ENCODE assay signal across 8 cellular contexts in the genomic region with DNA sequence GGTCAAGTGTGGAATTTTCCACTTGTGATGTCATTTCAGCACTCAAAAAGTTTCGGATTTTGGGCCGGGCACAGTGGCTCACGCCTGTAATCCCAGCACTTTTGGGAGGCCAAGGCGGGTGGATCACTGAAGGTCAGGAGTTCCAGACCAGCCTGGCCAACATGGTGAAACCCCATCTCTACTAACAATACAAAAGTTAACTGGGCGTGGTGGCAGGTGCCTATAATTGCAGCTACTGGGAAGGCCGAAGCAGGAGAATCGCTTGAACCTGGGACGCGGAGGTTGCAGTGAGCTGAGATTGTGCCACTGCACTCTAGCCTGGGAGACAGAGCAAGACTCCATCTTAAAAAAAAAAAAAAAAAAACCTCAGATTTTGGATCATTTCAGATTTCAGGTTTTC. TPM values are rescaled to one million over a fixed set of nuclear protein-coding genes. Genes with fewer than 3 reads are reported as not detected.
A peak's percentile ranks its signal among the peaks of the same experiment; 100 is the strongest.
DNase-seq lines count a peak whose midpoint lies in the region; ATAC-seq and TF ChIP-seq lines count a peak whose summit lies in the region.
"Not testable (repeated sequence)": the region's sequence is repeated elsewhere in the genome, so short reads cannot be mapped to it uniquely, and the experiment has no call there.

No MANE protein-coding gene starts in this region.

- not testable (repeated sequence) for ATAC-seq in heart right ventricle

- 0 out of 2 replicates have a peak overlapping the region, but pooled peaks have one; percentile 47 for H3K9ac ChIP-seq in BLaER1
- not testable (repeated sequence) for H3K9ac ChIP-seq in Loucy (ENCODE audit: low read depth, low read length, poor library complexity, severe bottlenecking); endodermal cell (ENCODE audit: extremely low read depth, low read length, poor library complexity, severe bottlenecking)

- not testable (repeated sequence) for H3K9me3 Mint-ChIP-seq in endodermal cell

- 87 to 94% (median 90%) methylated on average over 9 of the region's 9 CpGs for WGBS in adrenal gland, 4 donors
- WGBS in endodermal cell (ENCODE audit: insufficient coverage in 1 of 2, insufficient read length in 1 of 2), 2 experiments: 96% methylated on average over 9 of the region's 9 CpGs; no CpG with 5 or more reads in 1 of the 2 experiments
- WGBS in heart right ventricle, 2 donors: 94% methylated on average over 9 of the region's 9 CpGs
- WGBS in sigmoid colon, 2 donors: 79 to 91% methylated on average over 9 of the region's 9 CpGs
- 70 to 85% methylated on average over 2 to 9 of the region's 9 CpGs for WGBS in transverse colon (ENCODE audit: low coverage in 1 of 2), 2 donors

- not testable (repeated sequence) for H3K9me2 ChIP-seq in Loucy (replicated peaks; ENCODE audit: low read depth, low read length)

- H3K27ac ChIP-seq in BLaER1; endodermal cell (ENCODE audit: low read depth, low read length): not testable (repeated sequence)
- H3K27ac ChIP-seq in adrenal gland (peak overlapping the region in 3 of 5 donors; percentile 23 to 50 (median 40)), heart right ventricle (peak overlapping the region in 9 of 10 donors; percentile 71 to 85 (median 78)), sigmoid colon (peak overlapping the region; percentile 32 to 82 (median 74)), transverse colon (peak overlapping the region in 3 of 4 donors; percentile 62 to 75 (median 67))

- TF ChIP-seq POLR2A in adrenal gland (IDR thresholded peaks at IDR 0.05); sigmoid colon (IDR thresholded peaks at IDR 0.05); transverse colon (IDR thresholded peaks at IDR 0.05): not testable (repeated sequence)

- H3K36me3 ChIP-seq in BLaER1 (peaks cover 35% of the 10 kb centered on the region), adrenal gland (replicated peaks in 1 of 2) (peaks cover 0 to 39% of the 10 kb centered on the region in 2 donors), endodermal cell (ENCODE audit: control insufficient read depth, insufficient read depth, low read length) (peaks cover 41% of the 10 kb centered on the region), heart right ventricle (peaks cover 0 to 49% (median 25%) of the 10 kb centered on the region in 9 donors), sigmoid colon (peaks cover 7 to 45% (median 19%) of the 10 kb centered on the region in 4 donors), transverse colon (peaks cover 0 to 24% (median 12%) of the 10 kb centered on the region in 4 donors)
- H3K36me3 ChIP-seq in Loucy (ENCODE audit: insufficient read depth, low read length): not testable (repeated sequence)

- not testable (repeated sequence) for H3K79me2 ChIP-seq in Loucy (ENCODE audit: insufficient read depth, low read length)

- H3K36me3 Mint-ChIP-seq in endodermal cell (ENCODE audit: low read depth): peaks cover 35% of the 10 kb centered on the region

- intact Hi-C loops in adrenal gland (cut with DNase I); sigmoid colon (cut with DNase I); transverse colon (cut with DNase I; ENCODE audit: low total_unique reads): not testable (repeated sequence)
- intact Hi-C loops in heart right ventricle (cut with DNase I): loop anchor here in 3 of 10 donors (10.0 kb wide), 2 partner anchors 161 to 171 kb away; partner anchors contain the start of gene SLC25A18 (in 2 of the 3)

- not testable (repeated sequence) for TF ChIP-seq EP300 in sigmoid colon (IDR thresholded peaks at IDR 0.05); transverse colon (IDR thresholded peaks at IDR 0.05; ENCODE audit: low read depth)

- not testable (repeated sequence) for H3K4me3 ChIP-seq in BLaER1; Loucy (ENCODE audit: low read length, poor library complexity, severe bottlenecking); adrenal gland; endodermal cell (ENCODE audit: low read length); heart right ventricle; sigmoid colon; transverse colon

- H2AFZ ChIP-seq in Loucy (ENCODE audit: low read length): not testable (repeated sequence)

- peaks cover 12% of the 10 kb centered on the region; the same call in 1 of the 2 replicates for H4K20me1 ChIP-seq in BLaER1
- H4K20me1 ChIP-seq in Loucy (ENCODE audit: insufficient read depth, low read length, poor library complexity, severe bottlenecking): not testable (repeated sequence)

- in situ Hi-C loops in transverse colon (cut with MboI; ENCODE audit: low pct_ligation_motif_present in 1 of 4, low pct_unique_long_range_greater_than_20kb in 1 of 4, low sequenced_read_pairs in 3 of 4): not testable (repeated sequence)

- H3K27me3 ChIP-seq in BLaER1; Loucy (ENCODE audit: insufficient read depth, low read length, poor library complexity, severe bottlenecking); adrenal gland; endodermal cell (ENCODE audit: control insufficient read depth, insufficient read depth, low read length, poor library complexity, severe bottlenecking); heart right ventricle; sigmoid colon; transverse colon: not testable (repeated sequence)

- not testable (repeated sequence) for H3F3A ChIP-seq in Loucy (ENCODE audit: low read depth)

- not testable (repeated sequence) for TF ChIP-seq CTCF in Loucy (conservative IDR thresholded peaks at IDR 0.05; ENCODE audit: low read length); adrenal gland (IDR thresholded peaks at IDR 0.05); endodermal cell (conservative IDR thresholded peaks at IDR 0.05); heart right ventricle (IDR thresholded peaks at IDR 0.05); sigmoid colon (IDR thresholded peaks at IDR 0.05); transverse colon (IDR thresholded peaks at IDR 0.05)

- H3K27ac Mint-ChIP-seq in endodermal cell: peak overlapping the region; percentile 56

- DNase-seq in adrenal gland (peak in 1 of 7 donors; percentile 51), mesenteric fat pad (ENCODE audit: low spot score) (peak; percentile 26)
- not testable (repeated sequence) for DNase-seq in endodermal cell, heart right ventricle, sigmoid colon, transverse colon

- not testable (repeated sequence) for H3K4me1 Mint-ChIP-seq in endodermal cell

- H3K27me3 Mint-ChIP-seq in endodermal cell (ENCODE audit: insufficient read depth): not testable (repeated sequence)

- H3K4me2 ChIP-seq in BLaER1: peak overlapping the region; percentile 77
- H3K4me2 ChIP-seq in Loucy (ENCODE audit: low read depth, low read length, poor library complexity, severe bottlenecking): peak overlapping the region; percentile 55

- H3K4me1 ChIP-seq in BLaER1 (peaks cover 64% of the 10 kb centered on the region), Loucy (ENCODE audit: insufficient read depth, low read length, poor library complexity, severe bottlenecking) (peaks cover 22% of the 10 kb centered on the region), adrenal gland (replicated peaks in 1 of 2) (peaks cover 24 to 35% of the 10 kb centered on the region in 2 donors), heart right ventricle (peaks cover 6 to 53% (median 24%) of the 10 kb centered on the region in 9 donors), sigmoid colon (peaks cover 0 to 40% (median 35%) of the 10 kb centered on the region in 4 donors), transverse colon (peaks cover 12 to 37% (median 24%) of the 10 kb centered on the region in 4 donors)
- not testable (repeated sequence) for H3K4me1 ChIP-seq in endodermal cell (ENCODE audit: control insufficient read depth, insufficient read depth, low read length)

- H3K4me3 Mint-ChIP-seq in endodermal cell: not testable (repeated sequence)

- not testable (repeated sequence) for H3K9me3 ChIP-seq in BLaER1; Loucy (ENCODE audit: insufficient read depth, low read depth, low read length); adrenal gland (replicated peaks in 1 of 3); endodermal cell (ENCODE audit: control insufficient read depth, low read length); heart right ventricle; sigmoid colon; transverse colon

RNA-seq across cellular contexts. Expression of gene BID, which starts 48.3 kb away (rescaled TPM):
- total RNA-seq in adrenal gland (10 to 100 TPM in 7 of 8 donors, 1 to 10 TPM in 1; 7.3 to 26.6 (median 15.0) TPM), endodermal cell (10 to 100 TPM; 20.1 to 24.4 TPM), heart right ventricle (10 to 100 TPM in 5 of 10 donors, 1 to 10 TPM in 5; 5.6 to 24.1 (median 10.5) TPM), mesenteric fat pad (30.6 TPM), sigmoid colon (10 to 100 TPM in 3 of 4 donors, 1 to 10 TPM in 1; 9.7 to 28.2 (median 15.1) TPM), transverse colon (10 to 100 TPM; 21.1 to 59.5 (median 25.5) TPM)
- polyA plus RNA-seq in adrenal gland (1 to 10 TPM; 3.8 to 7.3 (median 6.2) TPM), heart right ventricle (10 to 100 TPM; 10.2 to 42.9 TPM), sigmoid colon (10 to 100 TPM; 24.6 to 72.1 (median 31.9) TPM)
- 22.8 TPM for polyA plus RNA-seq in endodermal cell (2013, experiment 1 of 2)
- polyA plus RNA-seq in endodermal cell (2013, experiment 2 of 2): 19.1 TPM
